ENCODE assay signal across 6 cellular contexts in genomic region chr16:46388939-46389491, GRCh38.
A peak's percentile ranks its signal among the peaks of the same experiment; 100 is the strongest.
DNase-seq lines count a peak whose midpoint lies in the region; ATAC-seq and TF ChIP-seq lines count a peak whose summit lies in the region.
"Not testable (repeated sequence)": the region's sequence is repeated elsewhere in the genome, so short reads cannot be mapped to it uniquely, and the experiment has no call there.

No MANE protein-coding gene starts in this region.

- not testable (repeated sequence) for H3K27ac Mint-ChIP-seq in Calu3 (ENCODE audit: unreplicated experiment); activated T-helper 1 cell treated with anti-CD3 and anti-CD28 coated beads, Interleukin-12 subunit alpha, Interleukin-12 subunit beta, Interleukin-2, Interleukin-4 antibody, amounts not matched to agents 30 ng/mL and 10 ng/mL and 1 ng/mL, durations not matched to agents 14 hours and 24 hours and 36 hours; central memory CD8-positive, alpha-beta T cell (ENCODE audit: low read depth); naive B cell; stimulated activated effector memory CD8-positive, alpha-beta T cell treated with anti-CD3 and anti-CD28 coated beads, Interleukin-12 subunit alpha, Interleukin-12 subunit beta, amount 100 ng/mL, for 72 hours

- not testable (repeated sequence) for H3K27me3 ChIP-seq in lung (ENCODE audit: control insufficient read depth, insufficient read depth)

- H3K4me3 Mint-ChIP-seq in Calu3 (ENCODE audit: low read depth, unreplicated experiment); activated T-helper 1 cell treated with anti-CD3 and anti-CD28 coated beads, Interleukin-12 subunit alpha, Interleukin-12 subunit beta, Interleukin-2, Interleukin-4 antibody, amounts not matched to agents 30 ng/mL and 10 ng/mL and 1 ng/mL, durations not matched to agents 14 hours and 24 hours and 36 hours; central memory CD8-positive, alpha-beta T cell; naive B cell; stimulated activated effector memory CD8-positive, alpha-beta T cell treated with anti-CD3 and anti-CD28 coated beads, Interleukin-12 subunit alpha, Interleukin-12 subunit beta, amount 100 ng/mL, for 72 hours: not testable (repeated sequence)

- not testable (repeated sequence) for ATAC-seq in central memory CD8-positive, alpha-beta T cell (replicated peaks; ENCODE audit: extremely low read depth, poor library complexity, severe bottlenecking); lung (ENCODE audit: insufficient read depth, low FRiP score); naive B cell (ENCODE audit: low read depth in 2 of 2); stimulated activated effector memory CD8-positive, alpha-beta T cell treated with anti-CD3 and anti-CD28 coated beads, Interleukin-12 subunit alpha, Interleukin-12 subunit beta, amount 100 ng/mL, for 72 hours

- not testable (repeated sequence) for H3K36me3 Mint-ChIP-seq in Calu3 (ENCODE audit: insufficient read depth, unreplicated experiment); activated T-helper 1 cell treated with anti-CD3 and anti-CD28 coated beads, Interleukin-12 subunit alpha, Interleukin-12 subunit beta, Interleukin-2, Interleukin-4 antibody, amounts not matched to agents 30 ng/mL and 10 ng/mL and 1 ng/mL, durations not matched to agents 14 hours and 24 hours and 36 hours (ENCODE audit: low read depth); central memory CD8-positive, alpha-beta T cell (ENCODE audit: insufficient read depth); stimulated activated effector memory CD8-positive, alpha-beta T cell treated with anti-CD3 and anti-CD28 coated beads, Interleukin-12 subunit alpha, Interleukin-12 subunit beta, amount 100 ng/mL, for 72 hours
- H3K36me3 Mint-ChIP-seq in naive B cell = peaks cover 5 to 13% of the 10 kb centered on the region in 2 donors

- H3K4me1 Mint-ChIP-seq in Calu3 (ENCODE audit: low read depth, unreplicated experiment); activated T-helper 1 cell treated with anti-CD3 and anti-CD28 coated beads, Interleukin-12 subunit alpha, Interleukin-12 subunit beta, Interleukin-2, Interleukin-4 antibody, amounts not matched to agents 30 ng/mL and 10 ng/mL and 1 ng/mL, durations not matched to agents 14 hours and 24 hours and 36 hours (ENCODE audit: low read depth); central memory CD8-positive, alpha-beta T cell; naive B cell; stimulated activated effector memory CD8-positive, alpha-beta T cell treated with anti-CD3 and anti-CD28 coated beads, Interleukin-12 subunit alpha, Interleukin-12 subunit beta, amount 100 ng/mL, for 72 hours: not testable (repeated sequence)

- not testable (repeated sequence) for BruUV-seq in Calu3 (replicated peaks; lab: Mats Ljungman, UMichigan)

- H3K27ac ChIP-seq in lung (ENCODE audit: low read depth in 1 of 2, low read length in 1 of 2) = not testable (repeated sequence)

- peaks cover 0 to 15% of the 10 kb centered on the region in 2 donors for H3K9me3 ChIP-seq in lung (ENCODE audit: control insufficient read depth in 2 of 2, insufficient read depth in 1 of 2, low read length in 1 of 2)

- not testable (repeated sequence) for H3K4me1 ChIP-seq in lung (ENCODE audit: control insufficient read depth in 2 of 2, insufficient read depth in 2 of 2, low read length in 2 of 2)

- H3K4me3 ChIP-seq in lung = not testable (repeated sequence)

- CTCF ChIA-PET in Calu3 (lab: Charles Lee) = not testable (repeated sequence)

- peaks cover 13% of the 10 kb centered on the region for H3K9me3 Mint-ChIP-seq in Calu3 (ENCODE audit: low read depth, unreplicated experiment)
- H3K9me3 Mint-ChIP-seq in activated T-helper 1 cell treated with anti-CD3 and anti-CD28 coated beads, Interleukin-12 subunit alpha, Interleukin-12 subunit beta, Interleukin-2, Interleukin-4 antibody, amounts not matched to agents 30 ng/mL and 10 ng/mL and 1 ng/mL, durations not matched to agents 14 hours and 24 hours and 36 hours = peaks cover 17% of the 10 kb centered on the region
- peaks cover 14% of the 10 kb centered on the region for H3K9me3 Mint-ChIP-seq in central memory CD8-positive, alpha-beta T cell
- H3K9me3 Mint-ChIP-seq in naive B cell = peaks cover 11 to 24% (median 19%) of the 10 kb centered on the region in 7 donors
- peaks cover 11% of the 10 kb centered on the region for H3K9me3 Mint-ChIP-seq in stimulated activated effector memory CD8-positive, alpha-beta T cell treated with anti-CD3 and anti-CD28 coated beads, Interleukin-12 subunit alpha, Interleukin-12 subunit beta, amount 100 ng/mL, for 72 hours

- 78 to 80% methylated on average over 27 of the region's 27 CpGs for WGBS in lung, 2 donors

- intact Hi-C loops in Calu3 (cut with micrococcal nuclease; ENCODE audit: unreplicated experiment); activated T-helper 1 cell treated with anti-CD3 and anti-CD28 coated beads, Interleukin-12 subunit alpha, Interleukin-12 subunit beta, Interleukin-2, Interleukin-4 antibody, amounts not matched to agents 30 ng/mL and 10 ng/mL and 1 ng/mL, durations not matched to agents 14 hours and 24 hours and 36 hours (cut with micrococcal nuclease): not testable (repeated sequence)

- not testable (repeated sequence) for H3K36me3 ChIP-seq in lung (ENCODE audit: control insufficient read depth in 2 of 2, insufficient read depth in 2 of 2, low read length in 2 of 2)

- not testable (repeated sequence) for H3K27me3 Mint-ChIP-seq in Calu3 (ENCODE audit: unreplicated experiment); activated T-helper 1 cell treated with anti-CD3 and anti-CD28 coated beads, Interleukin-12 subunit alpha, Interleukin-12 subunit beta, Interleukin-2, Interleukin-4 antibody, amounts not matched to agents 30 ng/mL and 10 ng/mL and 1 ng/mL, durations not matched to agents 14 hours and 24 hours and 36 hours (ENCODE audit: insufficient read depth); central memory CD8-positive, alpha-beta T cell; naive B cell

- TF ChIP-seq CTCF in Calu3 (IDR thresholded peaks at IDR 0.05; ENCODE audit: unreplicated experiment); lung (IDR thresholded peaks at IDR 0.05; ENCODE audit: control extremely low read depth, extremely low read depth): not testable (repeated sequence)

- peak; percentile 4 for DNase-seq in Calu3
- DNase-seq in activated T-helper 1 cell treated with anti-CD3 and anti-CD28 coated beads, Interleukin-12 subunit alpha, Interleukin-12 subunit beta, Interleukin-2, Interleukin-4 antibody, amounts not matched to agents 30 ng/mL and 10 ng/mL and 1 ng/mL, durations not matched to agents 14 hours and 24 hours and 36 hours (ENCODE audit: low spot score) = peak; percentile 51
- DNase-seq in central memory CD8-positive, alpha-beta T cell (ENCODE audit: low spot score in 2 of 2) = peak; percentile 47 to 56
- peak; percentile 33 for DNase-seq in lung (ENCODE audit: low spot score)
- DNase-seq in naive B cell = peak; percentile 23
- DNase-seq in stimulated activated effector memory CD8-positive, alpha-beta T cell treated with anti-CD3 and anti-CD28 coated beads, Interleukin-12 subunit alpha, Interleukin-12 subunit beta, amount 100 ng/mL, for 72 hours (ENCODE audit: low spot score in 2 of 2) = peak; percentile 55 to 78

Comparison
In these comparisons a context has a peak if more than half of its experiments do, and no peak if none do; other contexts are left out.
1. DNase-seq: peak in every context shown above with its lines; median percentile 66 in stimulated activated effector memory CD8-positive, alpha-beta T cell treated with anti-CD3 and anti-CD28 coated beads, Interleukin-12 subunit alpha, Interleukin-12 subunit beta, amount 100 ng/mL, for 72 hours; 52 in central memory CD8-positive, alpha-beta T cell; 51 in activated T-helper 1 cell treated with anti-CD3 and anti-CD28 coated beads, Interleukin-12 subunit alpha, Interleukin-12 subunit beta, Interleukin-2, Interleukin-4 antibody, amounts not matched to agents 30 ng/mL and 10 ng/mL and 1 ng/mL, durations not matched to agents 14 hours and 24 hours and 36 hours; 33 in lung; 23 in naive B cell; 4 in Calu3.